Comparison of ENCODE assay signal across 2 cellular contexts in the genomic region with DNA sequence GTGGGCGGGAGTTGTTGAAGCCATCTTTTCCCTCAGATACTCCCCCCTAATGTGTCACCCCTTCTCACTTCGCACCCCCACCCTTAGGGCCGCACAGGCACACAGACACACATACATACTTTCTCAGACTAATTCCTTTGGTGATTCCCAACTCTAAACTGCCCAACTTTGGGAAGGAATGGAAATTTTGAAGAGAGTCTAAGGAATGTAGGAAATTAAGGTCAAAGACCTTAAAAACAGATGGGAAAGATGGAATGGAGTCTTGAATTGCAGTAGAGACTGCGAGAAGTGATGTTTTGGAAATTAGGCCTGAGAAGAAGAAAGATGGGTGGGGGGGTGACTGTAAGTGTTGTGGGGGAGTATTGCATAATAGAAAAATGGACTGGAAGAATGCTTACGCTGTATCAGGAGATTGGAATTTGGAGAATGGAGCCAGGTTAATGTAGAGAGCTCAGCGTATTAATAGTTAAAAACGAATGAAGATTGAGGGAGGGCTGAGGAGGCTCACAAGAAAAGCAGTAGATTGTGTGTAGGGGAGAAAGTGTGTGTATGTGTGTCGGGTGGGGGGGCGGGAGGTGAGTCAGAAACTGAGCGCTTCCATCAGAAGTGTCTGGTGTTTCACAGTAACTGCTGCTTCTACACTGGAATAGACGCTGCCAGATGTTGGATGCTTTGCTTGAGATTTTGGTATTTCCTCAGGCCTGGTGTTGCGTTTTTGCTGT.
A peak's percentile ranks its signal among the peaks of the same experiment; 100 is the strongest.
TF ChIP-seq lines count a peak whose summit lies in the region.

No MANE protein-coding gene starts in this region.

TF ChIP-seq in A549, 52 proteins besides CTCF, POLR2A, EP300 and RAD21:
- TF ChIP-seq TP53 (CRISPR knock-in tag; IDR thresholded peaks at IDR 0.05) (no peak), FOSL2 (IDR thresholded peaks at IDR 0.05) (no peak), FOSL2 (CRISPR knock-in tag; IDR thresholded peaks at IDR 0.05) (peak; percentile 34), HOXA7 (CRISPR knock-in tag; IDR thresholded peaks at IDR 0.05) (0 out of 2 replicates have a peak, but pooled peaks have one; percentile 13), CEBPB (IDR thresholded peaks at IDR 0.05) (peak; percentile 71 to 89)

TF ChIP-seq in HEK293, 187 proteins besides CTCF, POLR2A, EP300 and RAD21:
- TF ChIP-seq GLIS2 (tag by site-specific recombination; IDR thresholded peaks at IDR 0.05) (no peak), ZFHX2 (tag by site-specific recombination; conservative IDR thresholded peaks at IDR 0.05) (0 out of 2 replicates have a peak, but pooled peaks have one; percentile 8), ZNF24 (tag by site-specific recombination; IDR thresholded peaks at IDR 0.05) (0 out of 2 replicates have a peak, but pooled peaks have one; percentile 27), SP7 (tag by site-specific recombination; IDR thresholded peaks at IDR 0.05) (peak; percentile 24; the same call in 1 of the 2 replicates), ZBTB17 (tag by site-specific recombination; IDR thresholded peaks at IDR 0.05) (peak; percentile 18; the same call in 1 of the 2 replicates), PATZ1 (tag by site-specific recombination; IDR thresholded peaks at IDR 0.05) (peak; percentile 72), ZBTB20 (tag by site-specific recombination; IDR thresholded peaks at IDR 0.05) (no peak), ZNF394 (tag by site-specific recombination; IDR thresholded peaks at IDR 0.05; ENCODE audit: borderline replicate concordance) (peak; percentile 66), ZNF366 (tag by site-specific recombination; conservative IDR thresholded peaks at IDR 0.05) (peak; percentile 41; the same call in 1 of the 2 replicates), ZNF514 (tag by site-specific recombination; IDR thresholded peaks at IDR 0.05) (no peak), PRDM10 (tag by site-specific recombination; IDR thresholded peaks at IDR 0.05) (peak; percentile 52), ZNF660 (tag by site-specific recombination; IDR thresholded peaks at IDR 0.05) (0 out of 2 replicates have a peak, but pooled peaks have one; percentile 5), ZNF558 (tag by site-specific recombination; IDR thresholded peaks at IDR 0.05) (0 out of 2 replicates have a peak, but pooled peaks have one; percentile 16), FEZF1 (tag by site-specific recombination; IDR thresholded peaks at IDR 0.05) (no peak)
- TF ChIP-seq, protein P1, sequence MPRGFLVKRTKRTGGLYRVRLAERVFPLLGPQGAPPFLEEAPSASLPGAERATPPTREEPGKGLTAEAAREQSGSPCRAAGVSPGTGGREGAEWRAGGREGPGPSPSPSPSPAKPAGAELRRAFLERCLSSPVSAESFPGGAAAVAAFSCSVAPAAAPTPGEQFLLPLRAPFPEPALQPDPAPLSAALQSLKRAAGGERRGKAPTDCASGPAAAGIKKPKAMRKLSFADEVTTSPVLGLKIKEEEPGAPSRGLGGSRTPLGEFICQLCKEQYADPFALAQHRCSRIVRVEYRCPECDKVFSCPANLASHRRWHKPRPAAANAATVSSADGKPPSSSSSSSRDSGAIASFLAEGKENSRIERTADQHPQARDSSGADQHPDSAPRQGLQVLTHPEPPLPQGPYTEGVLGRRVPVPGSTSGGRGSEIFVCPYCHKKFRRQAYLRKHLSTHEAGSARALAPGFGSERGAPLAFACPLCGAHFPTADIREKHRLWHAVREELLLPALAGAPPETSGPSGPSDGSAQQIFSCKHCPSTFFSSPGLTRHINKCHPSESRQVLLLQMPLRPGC (tag by site-specific recombination; IDR thresholded peaks at IDR 0.05): peak; percentile 25; the same call in 1 of the 2 replicates
- TF ChIP-seq, protein P2, sequence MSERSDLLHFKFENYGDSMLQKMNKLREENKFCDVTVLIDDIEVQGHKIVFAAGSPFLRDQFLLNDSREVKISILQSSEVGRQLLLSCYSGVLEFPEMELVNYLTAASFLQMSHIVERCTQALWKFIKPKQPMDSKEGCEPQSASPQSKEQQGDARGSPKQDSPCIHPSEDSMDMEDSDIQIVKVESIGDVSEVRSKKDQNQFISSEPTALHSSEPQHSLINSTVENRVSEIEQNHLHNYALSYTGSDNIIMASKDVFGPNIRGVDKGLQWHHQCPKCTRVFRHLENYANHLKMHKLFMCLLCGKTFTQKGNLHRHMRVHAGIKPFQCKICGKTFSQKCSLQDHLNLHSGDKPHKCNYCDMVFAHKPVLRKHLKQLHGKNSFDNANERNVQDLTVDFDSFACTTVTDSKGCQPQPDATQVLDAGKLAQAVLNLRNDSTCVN (tag by site-specific recombination; optimal IDR thresholded peaks at IDR 0.05): no peak
- TF ChIP-seq, protein P3, sequence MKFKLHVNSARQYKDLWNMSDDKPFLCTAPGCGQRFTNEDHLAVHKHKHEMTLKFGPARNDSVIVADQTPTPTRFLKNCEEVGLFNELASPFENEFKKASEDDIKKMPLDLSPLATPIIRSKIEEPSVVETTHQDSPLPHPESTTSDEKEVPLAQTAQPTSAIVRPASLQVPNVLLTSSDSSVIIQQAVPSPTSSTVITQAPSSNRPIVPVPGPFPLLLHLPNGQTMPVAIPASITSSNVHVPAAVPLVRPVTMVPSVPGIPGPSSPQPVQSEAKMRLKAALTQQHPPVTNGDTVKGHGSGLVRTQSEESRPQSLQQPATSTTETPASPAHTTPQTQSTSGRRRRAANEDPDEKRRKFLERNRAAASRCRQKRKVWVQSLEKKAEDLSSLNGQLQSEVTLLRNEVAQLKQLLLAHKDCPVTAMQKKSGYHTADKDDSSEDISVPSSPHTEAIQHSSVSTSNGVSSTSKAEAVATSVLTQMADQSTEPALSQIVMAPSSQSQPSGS (tag by site-specific recombination; IDR thresholded peaks at IDR 0.05; ENCODE audit: low read depth): 0 out of 2 replicates have a peak, but pooled peaks have one; percentile 7
- TF ChIP-seq, protein P4, sequence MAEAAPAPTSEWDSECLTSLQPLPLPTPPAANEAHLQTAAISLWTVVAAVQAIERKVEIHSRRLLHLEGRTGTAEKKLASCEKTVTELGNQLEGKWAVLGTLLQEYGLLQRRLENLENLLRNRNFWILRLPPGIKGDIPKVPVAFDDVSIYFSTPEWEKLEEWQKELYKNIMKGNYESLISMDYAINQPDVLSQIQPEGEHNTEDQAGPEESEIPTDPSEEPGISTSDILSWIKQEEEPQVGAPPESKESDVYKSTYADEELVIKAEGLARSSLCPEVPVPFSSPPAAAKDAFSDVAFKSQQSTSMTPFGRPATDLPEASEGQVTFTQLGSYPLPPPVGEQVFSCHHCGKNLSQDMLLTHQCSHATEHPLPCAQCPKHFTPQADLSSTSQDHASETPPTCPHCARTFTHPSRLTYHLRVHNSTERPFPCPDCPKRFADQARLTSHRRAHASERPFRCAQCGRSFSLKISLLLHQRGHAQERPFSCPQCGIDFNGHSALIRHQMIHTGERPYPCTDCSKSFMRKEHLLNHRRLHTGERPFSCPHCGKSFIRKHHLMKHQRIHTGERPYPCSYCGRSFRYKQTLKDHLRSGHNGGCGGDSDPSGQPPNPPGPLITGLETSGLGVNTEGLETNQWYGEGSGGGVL (tag by site-specific recombination; IDR thresholded peaks at IDR 0.05): peak; percentile 60
